In the genomic region with DNA sequence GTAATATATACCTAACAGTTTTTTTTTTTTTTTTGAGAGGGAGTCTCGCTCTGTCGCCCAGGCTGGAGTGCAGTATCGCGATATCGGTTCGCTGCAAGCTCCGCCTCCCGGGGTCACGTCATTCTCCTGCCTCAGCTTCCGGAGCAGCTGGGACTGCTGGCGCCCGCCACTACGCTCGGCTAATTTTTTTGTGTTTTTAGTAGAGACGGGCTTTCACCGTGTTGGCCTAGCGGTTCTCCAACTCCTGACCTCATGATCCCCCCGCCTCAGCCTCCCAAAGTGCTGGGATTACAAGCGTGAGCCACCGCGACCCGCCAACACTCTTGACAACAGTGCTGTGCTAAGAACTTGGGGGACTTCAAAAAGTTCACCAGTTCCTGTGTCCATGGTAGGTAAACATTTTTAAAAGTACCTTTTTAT, we compare ENCODE assay signal across 24 cellular contexts.
DNase-seq lines count a peak whose midpoint lies in the region; TF ChIP-seq lines count a peak whose summit lies in the region.
"Had no signal": no experiment of that assay in that cellular context is flagged by ENCODE, and none has a peak within 500 bp of the region (broad histone marks: within the 10 kb centered on the region; RNA-seq: fewer than 3 reads in every experiment).

No MANE protein-coding gene starts in this region.

- H3K23ac ChIP-seq in trophoblast cell (ENCODE audit: low read length) = no peak overlapping the region

- no peak overlapping the region for H4K8ac ChIP-seq in trophoblast cell (ENCODE audit: low read depth, low read length)

- H3K79me1 ChIP-seq in trophoblast cell (ENCODE audit: low read length) = no peaks in the 10 kb centered on the region

- H3K27ac ChIP-seq in trophoblast cell (ENCODE audit: low read depth, low read length) (no peak overlapping the region), spleen (no peak overlapping the region)
- H3K27ac ChIP-seq: HL-60 had no signal

- H2BK12ac ChIP-seq in trophoblast cell (ENCODE audit: low read length) = no peak overlapping the region

- in situ Hi-C loops in SK-MEL-5 (cut with HindIII; ENCODE audit: low pct_unique_long_range_greater_than_20kb, low sequenced_read_pairs) = no loop called here

- no peak overlapping the region for H3K4ac ChIP-seq in trophoblast cell (ENCODE audit: low read depth, low read length)

- WGBS in trophoblast cell (ENCODE audit: extremely low coverage, insufficient coverage, insufficient read length) = no CpG with 5 or more reads among the region's 22 CpGs
- 83 to 95% (median 93%) methylated on average over 22 of the region's 22 CpGs for WGBS in spleen, 5 donors

- H3K4me3 ChIP-seq in trophoblast cell (ENCODE audit: low read depth, low read length) = no peak overlapping the region
- no peak overlapping the region for H3K4me3 ChIP-seq in spleen
- H3K4me3 ChIP-seq: GM12878, HAP-1 had no signal

- no peak overlapping the region for H4K12ac ChIP-seq in trophoblast cell (ENCODE audit: low read depth, low read length)

- H3K36me3 ChIP-seq in trophoblast cell (ENCODE audit: control insufficient read depth in 1 of 2, insufficient read depth in 2 of 2, low read length in 2 of 2) (no peaks in the 10 kb centered on the region), spleen (no peaks in the 10 kb centered on the region)
- H3K36me3 ChIP-seq: HAP-1 had no signal

- no peak overlapping the region for H2AK5ac ChIP-seq in trophoblast cell (ENCODE audit: low read length)

- no peaks in the 10 kb centered on the region for H3K9me3 ChIP-seq in trophoblast cell (ENCODE audit: insufficient read depth, low read depth, low read length)
- peaks cover 0 to 5% (median 0%) of the 10 kb centered on the region in 8 donors for H3K9me3 ChIP-seq in spleen
- H3K9me3 ChIP-seq: HAP-1, SK-N-SH had no signal

- no peak overlapping the region for H3K18ac ChIP-seq in trophoblast cell (ENCODE audit: low read length)

- no peak overlapping the region for H3K9ac ChIP-seq in trophoblast cell (ENCODE audit: low read length)
- H3K9ac ChIP-seq: SK-N-SH had no signal

- H4K91ac ChIP-seq in trophoblast cell (ENCODE audit: low read depth, low read length) = no peak overlapping the region

- H3K14ac ChIP-seq in trophoblast cell (ENCODE audit: low read length) = no peak overlapping the region

- H2BK120ac ChIP-seq in trophoblast cell (ENCODE audit: insufficient read depth, low read length, poor library complexity) = no peak overlapping the region

- no peaks in the 10 kb centered on the region for H3K79me2 ChIP-seq in trophoblast cell (ENCODE audit: control insufficient read depth, insufficient read depth, low read length, poor library complexity)

- H2BK5ac ChIP-seq in trophoblast cell (ENCODE audit: low read depth, low read length, poor library complexity) = no peak overlapping the region

- peak; percentile 22 for DNase-seq in Daoy (ENCODE audit: low read depth)
- DNase-seq in SK-MEL-5 (ENCODE audit: low read depth, low spot score) = peak; percentile 47
- DNase-seq in dermis blood vessel endothelial cell = peak; percentile 12
- DNase-seq in trophoblast cell = peak; percentile 68 to 86
- DNase-seq in spleen = no peak
- no peak for DNase-seq in central memory CD4-positive, alpha-beta T cell
- no peak for DNase-seq in SHP77 treated with DMSO at 0.1 percent for 48 hours (lab: John Stamatoyannopoulos, UW)
- DNase-seq in iPS-NIHi7 (ENCODE audit: extremely low spot score) = no peak
- DNase-seq: DMS53, GDM1, GOT3, HFFc6, Karpas-422, NCI-H1092 treated with DMSO at 0.1 percent for 48 hours, NCI-H1436, NCI-H187, NCI-H446, NCI-H526 treated with DMSO at 0.1 percent for 48 hours, Right ventricle myocardium superior, RPMI8226, SK-N-SH had no signal

- TF ChIP-seq POLR2A in spleen (IDR thresholded peaks at IDR 0.05) = no peak

- no peaks in the 10 kb centered on the region for H3K4me1 ChIP-seq in trophoblast cell (ENCODE audit: control insufficient read depth in 1 of 2, insufficient read depth in 2 of 2, low read length in 2 of 2)
- no peaks in the 10 kb centered on the region for H3K4me1 ChIP-seq in spleen

- no peak overlapping the region for H3K4me2 ChIP-seq in trophoblast cell (ENCODE audit: low read length)
- H3K4me2 ChIP-seq: SK-N-SH had no signal

- TF ChIP-seq CTCF in spleen (IDR thresholded peaks at IDR 0.05 in 8 of 11, conservative IDR thresholded peaks at IDR 0.05 in 3 of 11) = no peak

- H2AFZ ChIP-seq in trophoblast cell (ENCODE audit: insufficient read depth, low read length, poor library complexity) = no peak overlapping the region

- H3K27me3 ChIP-seq in trophoblast cell (ENCODE audit: insufficient read depth, low read length) (no peaks in the 10 kb centered on the region), spleen (replicated peaks in 1 of 7) (no peaks in the 10 kb centered on the region)

- intact Hi-C loops in spleen (cut with DNase I; ENCODE audit: low total_unique reads) = no loop called here

Comparison
In these comparisons a context has a peak if more than half of its experiments do, and no peak if none do; other contexts are left out.
1. DNase-seq: peak in Daoy (single experiment), SK-MEL-5 (single experiment), dermis blood vessel endothelial cell (single experiment) and trophoblast cell (2 of 2); none in spleen (single experiment), central memory CD4-positive, alpha-beta T cell (single experiment), SHP77 treated with DMSO at 0.1 percent for 48 hours (single experiment) and iPS-NIHi7 (single experiment).